1 cellular context compared by ENCODE assay signal in genomic region chr1:26035203-26035958, GRCh38.
TF ChIP-seq lines count a peak whose summit lies in the region.

No MANE protein-coding gene starts in this region.

TF ChIP-seq in HepG2, 621 proteins besides CTCF, POLR2A, EP300 and RAD21 (continues in another document):
- TF ChIP-seq SP5 (CRISPR knock-in tag; IDR thresholded peaks at IDR 0.05; ENCODE audit: borderline replicate concordance, low read depth): peak; percentile 17; the same call in 1 of the 2 replicates
- TF ChIP-seq FUBP1 (CRISPR knock-in tag; IDR thresholded peaks at IDR 0.05; ENCODE audit: borderline replicate concordance): no peak
- no peak for TF ChIP-seq ZNF256 (CRISPR knock-in tag; conservative IDR thresholded peaks at IDR 0.05)
- no peak; the same call in none of the 2 replicates for TF ChIP-seq HES4 (CRISPR knock-in tag; IDR thresholded peaks at IDR 0.05; ENCODE audit: borderline replicate concordance)
- no peak for TF ChIP-seq SATB2 (CRISPR knock-in tag; IDR thresholded peaks at IDR 0.05)
- no peak for TF ChIP-seq STAT5B (CRISPR knock-in tag; IDR thresholded peaks at IDR 0.05)
- no peak for TF ChIP-seq SSRP1 (CRISPR knock-in tag; IDR thresholded peaks at IDR 0.05)
- peak; percentile 7; the same call in 1 of the 2 replicates for TF ChIP-seq MIER3 (CRISPR knock-in tag; IDR thresholded peaks at IDR 0.05; ENCODE audit: borderline replicate concordance)
- TF ChIP-seq SMARCC2 (IDR thresholded peaks at IDR 0.05): no peak
- no peak for TF ChIP-seq RBM22 (optimal IDR thresholded peaks at IDR 0.05; ENCODE audit: low read length)
- no peak for TF ChIP-seq ETV6 (CRISPR knock-in tag; conservative IDR thresholded peaks at IDR 0.05)
- no peak for TF ChIP-seq KAT2B (IDR thresholded peaks at IDR 0.05; ENCODE audit: borderline replicate concordance, low read depth, low read length)
- TF ChIP-seq REXO4 (CRISPR knock-in tag; IDR thresholded peaks at IDR 0.05; ENCODE audit: borderline replicate concordance): no peak
- no peak for TF ChIP-seq ZBTB14 (CRISPR knock-in tag; IDR thresholded peaks at IDR 0.05)
- no peak for TF ChIP-seq DBP (CRISPR knock-in tag; IDR thresholded peaks at IDR 0.05; ENCODE audit: not compliant biosample characterization)
- no peak for TF ChIP-seq FOSL1 (CRISPR knock-in tag; IDR thresholded peaks at IDR 0.05; ENCODE audit: borderline replicate concordance)
- no peak for TF ChIP-seq SOX13 (IDR thresholded peaks at IDR 0.05)
- TF ChIP-seq SOX13 (CRISPR knock-in tag; conservative IDR thresholded peaks at IDR 0.05 in 1 of 2, IDR thresholded peaks at IDR 0.05 in 1 of 2): peak in 1 of 2 experiments; percentile 25; a peak in 1 of 4 replicates
- peak; percentile 43 for TF ChIP-seq XRCC5 (optimal IDR thresholded peaks at IDR 0.05; ENCODE audit: low read length)
- TF ChIP-seq ZNF720 (CRISPR knock-in tag; IDR thresholded peaks at IDR 0.05): no peak
- TF ChIP-seq ZFP36 (IDR thresholded peaks at IDR 0.05; ENCODE audit: borderline replicate concordance, low read depth, low read length, partially characterized antibody): no peak
- no peak for TF ChIP-seq ZNF577 (CRISPR knock-in tag; IDR thresholded peaks at IDR 0.05; ENCODE audit: borderline replicate concordance, low read depth)
- no peak; the same call in 1 of the 2 replicates for TF ChIP-seq HDAC2 (CRISPR knock-in tag; IDR thresholded peaks at IDR 0.05)
- TF ChIP-seq RFX5 (IDR thresholded peaks at IDR 0.05; ENCODE audit: low read depth, low read length): peak; percentile 63; the same call in 1 of the 2 replicates
- TF ChIP-seq EHMT2 (IDR thresholded peaks at IDR 0.05; ENCODE audit: borderline replicate concordance, low read depth, low read length): no peak
- TF ChIP-seq ZBTB43 (CRISPR knock-in tag; conservative IDR thresholded peaks at IDR 0.05): 0 out of 2 replicates have a peak, but pooled peaks have one; percentile 10
- no peak for TF ChIP-seq ZNF251 (CRISPR knock-in tag; IDR thresholded peaks at IDR 0.05)
- TF ChIP-seq MAZ (IDR thresholded peaks at IDR 0.05; ENCODE audit: borderline replicate concordance, low read depth, low read length): no peak
- no peak for TF ChIP-seq MAZ (CRISPR knock-in tag; IDR thresholded peaks at IDR 0.05; ENCODE audit: low read depth)
- TF ChIP-seq TBL1XR1 (IDR thresholded peaks at IDR 0.05; ENCODE audit: borderline replicate concordance, low read length, partially characterized antibody): no peak
- no peak for TF ChIP-seq PHB2 (IDR thresholded peaks at IDR 0.05; ENCODE audit: partially characterized antibody)
- TF ChIP-seq KDM3A (CRISPR knock-in tag; IDR thresholded peaks at IDR 0.05; ENCODE audit: low read depth): no peak
- no peak for TF ChIP-seq NFIB (CRISPR knock-in tag; IDR thresholded peaks at IDR 0.05; ENCODE audit: borderline replicate concordance)
- TF ChIP-seq PAWR (CRISPR knock-in tag; IDR thresholded peaks at IDR 0.05; ENCODE audit: borderline replicate concordance): no peak
- no peak for TF ChIP-seq ZNF33B (CRISPR knock-in tag; IDR thresholded peaks at IDR 0.05)
- TF ChIP-seq TCF12 (IDR thresholded peaks at IDR 0.05): no peak
- TF ChIP-seq TCF12 (CRISPR knock-in tag; IDR thresholded peaks at IDR 0.05): no peak
- peak; percentile 49; the same call in 1 of the 2 replicates for TF ChIP-seq RNF2 (conservative IDR thresholded peaks at IDR 0.05; ENCODE audit: low read depth)
- TF ChIP-seq AKNA (CRISPR knock-in tag; IDR thresholded peaks at IDR 0.05; ENCODE audit: borderline replicate concordance): no peak
- TF ChIP-seq GRHL1 (CRISPR knock-in tag; conservative IDR thresholded peaks at IDR 0.05): no peak
- no peak for TF ChIP-seq SALL2 (CRISPR knock-in tag; IDR thresholded peaks at IDR 0.05)
- no peak for TF ChIP-seq ZFP41 (CRISPR knock-in tag; IDR thresholded peaks at IDR 0.05; ENCODE audit: borderline replicate concordance)
- no peak for TF ChIP-seq NFRKB (IDR thresholded peaks at IDR 0.05)
- no peak for TF ChIP-seq GZF1 (CRISPR knock-in tag; IDR thresholded peaks at IDR 0.05)
- no peak for TF ChIP-seq ZNF710 (CRISPR knock-in tag; IDR thresholded peaks at IDR 0.05; ENCODE audit: borderline replicate concordance)
- TF ChIP-seq ZNF562 (CRISPR knock-in tag; IDR thresholded peaks at IDR 0.05; ENCODE audit: borderline replicate concordance): no peak
- no peak for TF ChIP-seq EED (CRISPR knock-in tag; IDR thresholded peaks at IDR 0.05)
- TF ChIP-seq REST (IDR thresholded peaks at IDR 0.05; ENCODE audit: borderline replicate concordance in 1 of 2, low read depth in 1 of 2, low read length in 2 of 2): no peak
- TF ChIP-seq TCF7L2 (IDR thresholded peaks at IDR 0.05; ENCODE audit: low read depth, low read length): no peak
- TF ChIP-seq RARA (CRISPR knock-in tag; IDR thresholded peaks at IDR 0.05): no peak
